10 cellular contexts compared by ENCODE assay signal in the genomic region with DNA sequence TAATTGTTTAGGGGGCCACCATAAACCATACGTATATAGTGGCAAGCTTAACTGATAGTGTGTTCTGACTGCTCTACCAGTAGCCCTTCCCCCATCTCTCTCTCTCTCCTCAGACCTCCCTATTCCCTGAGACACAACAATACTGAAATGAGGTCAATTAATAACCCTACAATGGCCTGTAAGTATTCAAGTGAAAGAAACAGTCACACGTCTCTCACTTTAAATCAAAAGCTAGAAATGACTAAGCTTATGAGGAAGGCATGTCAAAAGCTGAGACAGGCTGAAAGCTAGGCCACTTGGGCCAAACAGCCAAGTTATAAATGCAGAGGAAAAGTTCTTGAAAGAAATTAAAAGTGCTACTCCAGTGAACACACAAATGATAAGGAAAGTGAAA.
DNase-seq lines count a peak whose midpoint lies in the region; ATAC-seq and TF ChIP-seq lines count a peak whose summit lies in the region.
"Had no signal": no experiment of that assay in that cellular context is flagged by ENCODE, and none has a peak within 500 bp of the region (broad histone marks: within the 10 kb centered on the region; RNA-seq: fewer than 3 reads in every experiment).

No MANE protein-coding gene starts in this region.

- BruUV-seq in PC-3 (replicated peaks; lab: Mats Ljungman, UMichigan) = no TSS peak

- POLR2A ChIA-PET in PC-3 (lab: Charles Lee; ENCODE audit: unreplicated experiment) = no interaction called here

- peaks cover 14% of the 10 kb centered on the region for H3K4me1 Mint-ChIP-seq in activated CD8-positive, alpha-beta memory T cell treated with anti-CD3 and anti-CD28 coated beads, Interleukin-2, amount 10 ng/mL, durations not matched to agents 7 days and 5 days

- H2AFZ ChIP-seq in osteoblast (ENCODE audit: low read length) (peak overlapping the region; percentile 31), PC-3 (ENCODE audit: low read length) (no peak overlapping the region)

- H3K9me3 ChIP-seq in osteoblast (ENCODE audit: low read depth, low read length) (no peaks in the 10 kb centered on the region), PC-3 (ENCODE audit: low read length) (no peaks in the 10 kb centered on the region), HAP-1 (no peaks in the 10 kb centered on the region)
- H3K9me3 ChIP-seq: vagina had no signal

- peaks cover 30% of the 10 kb centered on the region for H3K4me1 ChIP-seq in osteoblast (ENCODE audit: insufficient read depth, low read length)
- H3K4me1 ChIP-seq in PC-3 (ENCODE audit: insufficient read depth, low read length) = no peaks in the 10 kb centered on the region
- H3K4me1 ChIP-seq in HAP-1 = no peaks in the 10 kb centered on the region
- H3K4me1 ChIP-seq: vagina had no signal

- no peak overlapping the region for H3K4me3 Mint-ChIP-seq in activated CD8-positive, alpha-beta memory T cell treated with anti-CD3 and anti-CD28 coated beads, Interleukin-2, amount 10 ng/mL, durations not matched to agents 7 days and 5 days

- no peak for DNase-seq in activated CD8-positive, alpha-beta memory T cell treated with anti-CD3 and anti-CD28 coated beads, Interleukin-2, amount 10 ng/mL, durations not matched to agents 7 days and 5 days
- DNase-seq in activated CD8-positive, alpha-beta memory T cell treated with anti-CD3 and anti-CD28 coated beads, Interleukin-2, amount 50 U/mL, for 48 hours = no peak
- DNase-seq in osteoblast (ENCODE audit: insufficient read length, low spot score, missing footprints) (no peak), PC-3 (no peak), HAP-1 (ENCODE audit: low spot score in 2 of 2) (no peak)
- no peak for DNase-seq in effector CD4-positive, alpha-beta T cell

- H3F3A ChIP-seq in PC-3 (ENCODE audit: low read length, unreplicated experiment) = no peaks in the 10 kb centered on the region

- H3K9me3 Mint-ChIP-seq in activated CD8-positive, alpha-beta memory T cell treated with anti-CD3 and anti-CD28 coated beads, Interleukin-2, amount 10 ng/mL, durations not matched to agents 7 days and 5 days (ENCODE audit: low read depth) = no peaks in the 10 kb centered on the region

- intact Hi-C loops in PC-3 (cut with micrococcal nuclease) = no loop called here

- H3K9me2 ChIP-seq in PC-3 (replicated peaks; ENCODE audit: low read length) = no peaks in the 10 kb centered on the region

- ATAC-seq in activated CD8-positive, alpha-beta memory T cell treated with anti-CD3 and anti-CD28 coated beads, Interleukin-2, amount 10 ng/mL, durations not matched to agents 7 days and 5 days = peak; percentile 70
- ATAC-seq in HG02571 (IDR thresholded peaks at IDR 0.05; ENCODE audit: unreplicated experiment) = peak; percentile 69
- ATAC-seq in HG03439 (IDR thresholded peaks at IDR 0.05; ENCODE audit: unreplicated experiment) = peak; percentile 90
- no peak for ATAC-seq in PC-3

- CTCF ChIA-PET in activated CD8-positive, alpha-beta memory T cell treated with anti-CD3 and anti-CD28 coated beads, Interleukin-2, amount 10 ng/mL, durations not matched to agents 7 days and 5 days (lab: Charles Lee) = interaction anchor here (0.7 to 1.2 kb wide), 4 partner anchors 9 to 124 kb away, joined by 3 to 4 read pairs (median 4); no protein-coding TSS in a partner anchor
- CTCF ChIA-PET in PC-3 (lab: Charles Lee) = interaction anchor here (0.7 kb wide), 1 partner anchor 26 kb away, joined by 3 read pairs; no protein-coding TSS in a partner anchor

- H3K36me3 Mint-ChIP-seq in activated CD8-positive, alpha-beta memory T cell treated with anti-CD3 and anti-CD28 coated beads, Interleukin-2, amount 10 ng/mL, durations not matched to agents 7 days and 5 days = no peaks in the 10 kb centered on the region

- H3K36me3 ChIP-seq in osteoblast (ENCODE audit: insufficient read depth, low read length) (peaks cover 5% of the 10 kb centered on the region), PC-3 (ENCODE audit: low read depth, low read length) (no peaks in the 10 kb centered on the region), HAP-1 (replicated peaks) (no peaks in the 10 kb centered on the region)
- H3K36me3 ChIP-seq: vagina had no signal

- TF ChIP-seq CTCF in osteoblast (IDR thresholded peaks at IDR 0.05; ENCODE audit: extremely low read depth, low read depth, low read length) (no peak), PC-3 (conservative IDR thresholded peaks at IDR 0.05; ENCODE audit: low read depth, low read length) (no peak)

- no peaks in the 10 kb centered on the region for H4K20me1 ChIP-seq in osteoblast (ENCODE audit: insufficient read depth, low read length)
- H4K20me1 ChIP-seq in PC-3 (ENCODE audit: low read length) = no peaks in the 10 kb centered on the region

- H3K4me2 ChIP-seq in osteoblast (ENCODE audit: insufficient read depth, low read length) (no peak overlapping the region), PC-3 (ENCODE audit: low read length) (no peak overlapping the region)

- in situ Hi-C loops in HAP-1 (cut with MboI; ENCODE audit: low sequenced_read_pairs) = no loop called here

- no peaks in the 10 kb centered on the region for H3K79me2 ChIP-seq in osteoblast (ENCODE audit: insufficient read depth, low read length)
- H3K79me2 ChIP-seq in PC-3 (ENCODE audit: low read length) = no peaks in the 10 kb centered on the region

- no peak overlapping the region for H3K27ac Mint-ChIP-seq in activated CD8-positive, alpha-beta memory T cell treated with anti-CD3 and anti-CD28 coated beads, Interleukin-2, amount 10 ng/mL, durations not matched to agents 7 days and 5 days

- peaks cover 7% of the 10 kb centered on the region for H3K27me3 Mint-ChIP-seq in activated CD8-positive, alpha-beta memory T cell treated with anti-CD3 and anti-CD28 coated beads, Interleukin-2, amount 10 ng/mL, durations not matched to agents 7 days and 5 days

- H3K27me3 ChIP-seq in osteoblast (ENCODE audit: insufficient read depth, low read length) = no peaks in the 10 kb centered on the region
- no peaks in the 10 kb centered on the region for H3K27me3 ChIP-seq in PC-3 (ENCODE audit: low read length)
- no peaks in the 10 kb centered on the region for H3K27me3 ChIP-seq in HAP-1 (ENCODE audit: low read depth)
- H3K27me3 ChIP-seq: vagina had no signal

- H3K27ac ChIP-seq in osteoblast (ENCODE audit: low read depth, low read length) (no peak overlapping the region), PC-3 (ENCODE audit: low read length) (no peak overlapping the region)
- H3K27ac ChIP-seq: SK-N-MC, vagina had no signal

- no peak overlapping the region for H3K4me3 ChIP-seq in osteoblast (ENCODE audit: insufficient read depth, low read length)
- H3K4me3 ChIP-seq in PC-3 (ENCODE audit: low read length) = no peak overlapping the region
- no peak overlapping the region for H3K4me3 ChIP-seq in HAP-1
- H3K4me3 ChIP-seq: SK-N-MC, vagina had no signal

- no peak overlapping the region for H3K9ac ChIP-seq in PC-3 (ENCODE audit: low read length)
